ENCODE assay signal across 1 cellular context in genomic region chr6:41011673-41012072, GRCh38.
TF ChIP-seq lines count a peak whose summit lies in the region.

No MANE protein-coding gene starts in this region.

TF ChIP-seq in HepG2, 621 proteins besides CTCF, POLR2A, EP300 and RAD21 (continued from another document):
- 0 out of 2 replicates have a peak, but pooled peaks have one; percentile 61 for TF ChIP-seq ZNF710 (CRISPR knock-in tag; IDR thresholded peaks at IDR 0.05; ENCODE audit: borderline replicate concordance)
- no peak for TF ChIP-seq MTA1 (CRISPR knock-in tag; IDR thresholded peaks at IDR 0.05; ENCODE audit: borderline replicate concordance)
- no peak for TF ChIP-seq MIER3 (CRISPR knock-in tag; IDR thresholded peaks at IDR 0.05; ENCODE audit: borderline replicate concordance)
- TF ChIP-seq RXRB (CRISPR knock-in tag; IDR thresholded peaks at IDR 0.05; ENCODE audit: borderline replicate concordance), result no peak
- TF ChIP-seq POLR2AphosphoS5 (IDR thresholded peaks at IDR 0.05; ENCODE audit: low read depth, low read length), result no peak
- TF ChIP-seq SCMH1 (CRISPR knock-in tag; IDR thresholded peaks at IDR 0.05; ENCODE audit: borderline replicate concordance), result no peak
- no peak for TF ChIP-seq ZFP1 (CRISPR knock-in tag; IDR thresholded peaks at IDR 0.05)
- no peak for TF ChIP-seq ZBTB37 (CRISPR knock-in tag; IDR thresholded peaks at IDR 0.05)
- no peak for TF ChIP-seq FOXA1 (IDR thresholded peaks at IDR 0.05)
- 0 out of 2 replicates have a peak, but pooled peaks have one; percentile 14 for TF ChIP-seq FOXA1 (CRISPR knock-in tag; IDR thresholded peaks at IDR 0.05)
- TF ChIP-seq ZBTB33 (CRISPR knock-in tag; IDR thresholded peaks at IDR 0.05), result no peak
- TF ChIP-seq CC2D1A (CRISPR knock-in tag; IDR thresholded peaks at IDR 0.05), result no peak
- TF ChIP-seq HNF1B (CRISPR knock-in tag; IDR thresholded peaks at IDR 0.05), result peak; percentile 25; the same call in 1 of the 2 replicates
- TF ChIP-seq FOSL1 (CRISPR knock-in tag; IDR thresholded peaks at IDR 0.05; ENCODE audit: borderline replicate concordance), result no peak
- no peak for TF ChIP-seq SMARCC2 (IDR thresholded peaks at IDR 0.05)
- 0 out of 2 replicates have a peak, but pooled peaks have one; percentile 14 for TF ChIP-seq FOXK1 (CRISPR knock-in tag; IDR thresholded peaks at IDR 0.05; ENCODE audit: borderline replicate concordance, low read depth)
- peak; percentile 57; the same call in 1 of the 2 replicates for TF ChIP-seq ZBTB7A (CRISPR knock-in tag; IDR thresholded peaks at IDR 0.05)
- no peak for TF ChIP-seq SOX6 (IDR thresholded peaks at IDR 0.05)
- peak; percentile 82 for TF ChIP-seq SOX6 (CRISPR knock-in tag; IDR thresholded peaks at IDR 0.05)
- TF ChIP-seq HNF4A (CRISPR knock-in tag; IDR thresholded peaks at IDR 0.05), result peak; percentile 30; the same call in 1 of the 2 replicates
- TF ChIP-seq SOX13 (IDR thresholded peaks at IDR 0.05), result no peak
- peak in 1 of 2 experiments; percentile 70; a peak in 2 of 4 replicates for TF ChIP-seq SOX13 (CRISPR knock-in tag; conservative IDR thresholded peaks at IDR 0.05 in 1 of 2, IDR thresholded peaks at IDR 0.05 in 1 of 2)
- 0 out of 2 replicates have a peak, but pooled peaks have one; percentile 31 for TF ChIP-seq IRF9 (CRISPR knock-in tag; IDR thresholded peaks at IDR 0.05; ENCODE audit: borderline replicate concordance)
- no peak for TF ChIP-seq TOPORS (CRISPR knock-in tag; IDR thresholded peaks at IDR 0.05)
- TF ChIP-seq TCF7 (IDR thresholded peaks at IDR 0.05; ENCODE audit: low read depth), result no peak
- no peak for TF ChIP-seq MIXL1 (CRISPR knock-in tag; IDR thresholded peaks at IDR 0.05)
- TF ChIP-seq EZH2 (conservative IDR thresholded peaks at IDR 0.05; ENCODE audit: low read depth, low read length), result no peak
- TF ChIP-seq ZBTB43 (CRISPR knock-in tag; conservative IDR thresholded peaks at IDR 0.05), result no peak
- peak; percentile 49; the same call in 1 of the 2 replicates for TF ChIP-seq ZNF292 (CRISPR knock-in tag; IDR thresholded peaks at IDR 0.05; ENCODE audit: borderline replicate concordance, low read depth)
- no peak for TF ChIP-seq TIGD3 (CRISPR knock-in tag; IDR thresholded peaks at IDR 0.05; ENCODE audit: borderline replicate concordance)
- TF ChIP-seq RBAK (CRISPR knock-in tag; IDR thresholded peaks at IDR 0.05), result 0 out of 2 replicates have a peak, but pooled peaks have one; percentile 22
- TF ChIP-seq ZFX (CRISPR knock-in tag; IDR thresholded peaks at IDR 0.05; ENCODE audit: low read depth), result 0 out of 2 replicates have a peak, but pooled peaks have one; percentile 6
- no peak for TF ChIP-seq BATF2 (CRISPR knock-in tag; IDR thresholded peaks at IDR 0.05)
- TF ChIP-seq HDAC1 (CRISPR knock-in tag; IDR thresholded peaks at IDR 0.05), result 0 out of 2 replicates have a peak, but pooled peaks have one; percentile 40
TF ChIP-seq in HepG2: peak in this region for 23.
